ENCODE assay signal across 26 cellular contexts in genomic region chr15:81068516-81068915, GRCh38.
"Had no signal": no experiment of that assay in that cellular context is flagged by ENCODE, and none has a peak within 500 bp of the region (broad histone marks: within the 10 kb centered on the region; RNA-seq: fewer than 3 reads in every experiment).

No MANE protein-coding gene starts in this region.

- H3K4me3 ChIP-seq: colonic mucosa, left lung, lower lobe of right lung, ovary, psoas muscle, right lobe of liver, suprapubic skin, transverse colon, upper lobe of right lung, vagina had no signal

- ATAC-seq: left lung; lower lobe of right lung; natural killer cell; psoas muscle; stimulated activated naive CD8-positive, alpha-beta T cell treated with anti-CD3 and anti-CD28 coated beads, Interleukin-15, amount 100 ng/mL, for 72 hours; upper lobe of right lung had no signal

- H3K4me1 ChIP-seq: colonic mucosa, left lung, lower lobe of right lung, psoas muscle, transverse colon, upper lobe of right lung, vagina had no signal

- H3K27ac ChIP-seq: colonic mucosa, left lung, lower lobe of right lung, ovary, psoas muscle, right lobe of liver, suprapubic skin, transverse colon, upper lobe of right lung, vagina had no signal

- FAIRE-seq: frontal cortex, islet of Langerhans, small intestine had no signal

- H3K9me3 ChIP-seq: colonic mucosa, left lung, lower lobe of right lung, ovary, psoas muscle, right lobe of liver, suprapubic skin, transverse colon, upper lobe of right lung, vagina had no signal

- DNase-seq: colonic mucosa; effector memory CD4-positive, alpha-beta T cell; head of caudate nucleus; hippocampal formation; left cardiac atrium; left lung; lower lobe of right lung; natural killer cell; occipital lobe; ovary; posterior cingulate gyrus; psoas muscle; retina; right lobe of liver; small intestine; stimulated activated CD4-positive, alpha-beta T cell treated with anti-CD3 and anti-CD28 coated beads, Interleukin-1b, Interleukin-23, amount 100 ng/mL, for 48 hours; stimulated activated CD4-positive, alpha-beta T cell treated with anti-CD3 and anti-CD28 coated beads, Interleukin-4, amount 100 ng/mL, for 1 hour; stimulated activated CD8-positive, alpha-beta memory T cell treated with anti-CD3 and anti-CD28 coated beads, Interleukin-4, amount 100 ng/mL, for 48 hours; stimulated activated naive CD4-positive, alpha-beta T cell; stimulated activated naive CD8-positive, alpha-beta T cell treated with anti-CD3 and anti-CD28 coated beads, Interleukin-15, amount 100 ng/mL, for 72 hours; transverse colon; upper lobe of right lung had no signal

- H3K27me3 ChIP-seq: colonic mucosa, left lung, ovary, right lobe of liver, suprapubic skin, transverse colon, upper lobe of right lung, vagina had no signal

- H3K36me3 ChIP-seq: colonic mucosa, left lung, lower lobe of right lung, ovary, right lobe of liver, suprapubic skin, transverse colon, upper lobe of right lung, vagina had no signal
